Comparison of ENCODE assay signal across 8 cellular contexts in genomic region chr12:3200032-3200617, GRCh38.
DNase-seq lines count a peak whose midpoint lies in the region; TF ChIP-seq lines count a peak whose summit lies in the region.

No MANE protein-coding gene starts in this region.

- POLR2A ChIA-PET in BJ (lab: Charles Lee), result interaction anchor here (0.6 kb wide), 1 partner anchor 55 kb away, joined by 3 read pairs; no protein-coding TSS in a partner anchor

- TF ChIP-seq CTCF in BJ (IDR thresholded peaks at IDR 0.05; ENCODE audit: insufficient read depth, low read depth, low read length), result no peak
- TF ChIP-seq CTCF in astrocyte of the cerebellum (IDR thresholded peaks at IDR 0.05; ENCODE audit: low read depth, low read length, missing control alignments), result no peak

- no peaks in the 10 kb centered on the region for H3K9me3 ChIP-seq in iPS-18c (ENCODE audit: control insufficient read depth, insufficient read depth, low read length)

- H3K36me3 ChIP-seq in BJ (ENCODE audit: control insufficient read depth, insufficient read depth, low read length), result no peaks in the 10 kb centered on the region

- in situ Hi-C loops in astrocyte of the cerebellum (cut with HindIII; ENCODE audit: low sequenced_read_pairs), result no loop called here

- CTCF ChIA-PET in BJ (lab: Yijun Ruan, JAX), result interaction anchor here (0.6 to 2.0 kb wide), 8 partner anchors 11 to 77 kb away, joined by 3 to 8 read pairs (median 3); no protein-coding TSS in a partner anchor

- DNase-seq in BJ (ENCODE audit: low read depth) (no peak), NCI-H146 (lab: John Stamatoyannopoulos, UW) (peak; percentile 78), astrocyte of the cerebellum (ENCODE audit: low read depth) (no peak), HT-29 (ENCODE audit: low spot score) (no peak), middle frontal gyrus (ENCODE audit: extremely low spot score, low spot score) (no peak)
- DNase-seq in stimulated activated CD4-positive, alpha-beta T cell treated with anti-CD3 and anti-CD28 coated beads, Interleukin-4, amount 100 ng/mL, for 24 hours, result no peak

- H3K27ac ChIP-seq in skin epidermis, result no peak overlapping the region

- peaks cover 2% of the 10 kb centered on the region; the same call in 1 of the 2 replicates for H3K27me3 ChIP-seq in BJ (ENCODE audit: control insufficient read depth, insufficient read depth, low read length)

- H3K4me3 ChIP-seq in BJ (ENCODE audit: low read depth, low read length) (peak overlapping the region; percentile 47), astrocyte of the cerebellum (ENCODE audit: low read depth, low read length) (peak overlapping the region; percentile 47), iPS-18c (ENCODE audit: insufficient read depth, low read depth, low read length) (peak overlapping the region; percentile 69), skin epidermis (peak overlapping the region; percentile 19 to 46 (median 36))
